Comparison of ENCODE assay signal across 1 cellular context in the genomic region with DNA sequence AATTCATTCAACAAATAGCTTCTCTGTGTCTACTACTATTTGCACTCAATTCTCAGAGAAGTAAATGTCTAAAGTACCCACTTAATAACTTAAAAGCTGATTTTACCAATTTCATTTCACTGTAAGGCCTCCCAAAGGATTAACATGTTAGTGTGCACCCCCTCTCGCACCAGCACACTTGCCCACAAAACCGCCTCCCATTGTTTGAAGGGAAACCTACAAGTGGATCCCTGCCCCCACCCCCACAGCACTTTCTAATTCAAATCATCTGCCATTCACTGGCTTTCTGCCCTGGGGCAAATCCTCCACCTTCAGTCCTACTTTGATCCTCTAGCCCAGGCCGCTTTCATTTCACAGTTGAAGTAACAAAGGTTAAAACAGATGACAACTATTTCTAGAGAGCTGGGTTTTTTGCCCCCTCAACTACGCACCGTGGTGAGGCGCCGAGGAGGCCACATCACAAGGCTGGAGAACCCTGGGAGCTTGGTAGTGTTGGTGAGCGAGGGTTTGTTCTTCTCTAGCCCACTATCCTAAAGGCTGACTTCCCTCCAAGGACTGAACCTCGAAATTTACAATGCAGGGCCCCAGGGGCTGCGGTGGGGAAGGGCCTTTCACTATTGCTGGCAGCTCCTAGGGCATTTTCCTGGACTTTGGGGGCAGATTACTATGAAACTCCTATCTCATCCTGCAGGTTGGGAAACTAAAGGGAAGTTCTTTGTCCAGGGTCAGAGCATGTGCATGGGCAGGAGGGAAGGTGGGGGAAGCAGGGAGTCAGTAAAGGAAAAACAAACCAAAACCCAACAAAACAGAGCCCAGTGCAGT.
A peak's percentile ranks its signal among the peaks of the same experiment; 100 is the strongest.
TF ChIP-seq lines count a peak whose summit lies in the region.

No MANE protein-coding gene starts in this region.

TF ChIP-seq in HepG2, 621 proteins besides CTCF, POLR2A, EP300 and RAD21 (continued from another document):
- TF ChIP-seq, protein P1, sequence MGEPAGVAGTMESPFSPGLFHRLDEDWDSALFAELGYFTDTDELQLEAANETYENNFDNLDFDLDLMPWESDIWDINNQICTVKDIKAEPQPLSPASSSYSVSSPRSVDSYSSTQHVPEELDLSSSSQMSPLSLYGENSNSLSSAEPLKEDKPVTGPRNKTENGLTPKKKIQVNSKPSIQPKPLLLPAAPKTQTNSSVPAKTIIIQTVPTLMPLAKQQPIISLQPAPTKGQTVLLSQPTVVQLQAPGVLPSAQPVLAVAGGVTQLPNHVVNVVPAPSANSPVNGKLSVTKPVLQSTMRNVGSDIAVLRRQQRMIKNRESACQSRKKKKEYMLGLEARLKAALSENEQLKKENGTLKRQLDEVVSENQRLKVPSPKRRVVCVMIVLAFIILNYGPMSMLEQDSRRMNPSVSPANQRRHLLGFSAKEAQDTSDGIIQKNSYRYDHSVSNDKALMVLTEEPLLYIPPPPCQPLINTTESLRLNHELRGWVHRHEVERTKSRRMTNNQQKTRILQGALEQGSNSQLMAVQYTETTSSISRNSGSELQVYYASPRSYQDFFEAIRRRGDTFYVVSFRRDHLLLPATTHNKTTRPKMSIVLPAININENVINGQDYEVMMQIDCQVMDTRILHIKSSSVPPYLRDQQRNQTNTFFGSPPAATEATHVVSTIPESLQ (CRISPR knock-in tag; conservative IDR thresholded peaks at IDR 0.05): no peak
- TF ChIP-seq PHF20 (CRISPR knock-in tag; IDR thresholded peaks at IDR 0.05) (peak; percentile 29; the same call in 1 of the 2 replicates), TRIM24 (CRISPR knock-in tag; IDR thresholded peaks at IDR 0.05) (0 out of 2 replicates have a peak, but pooled peaks have one; percentile 28), ZBTB20 (CRISPR knock-in tag; IDR thresholded peaks at IDR 0.05; ENCODE audit: borderline replicate concordance, low read depth) (0 out of 2 replicates have a peak, but pooled peaks have one; percentile 38), BCL6 (CRISPR knock-in tag; IDR thresholded peaks at IDR 0.05) (peak; percentile 61; the same call in 1 of the 2 replicates), ELF4 (CRISPR knock-in tag; IDR thresholded peaks at IDR 0.05; ENCODE audit: borderline replicate concordance) (0 out of 2 replicates have a peak, but pooled peaks have one; percentile 40), CEBPB (IDR thresholded peaks at IDR 0.05; ENCODE audit: borderline replicate concordance, low read depth, low read length) (peak; percentile 12; the same call in 1 of the 2 replicates), SETDB1 (CRISPR knock-in tag; IDR thresholded peaks at IDR 0.05; ENCODE audit: borderline replicate concordance) (peak; percentile 14; the same call in 1 of the 2 replicates), PHF5A (CRISPR knock-in tag; IDR thresholded peaks at IDR 0.05; ENCODE audit: low read depth, unreplicated experiment) (no peak), SKI (IDR thresholded peaks at IDR 0.05; ENCODE audit: partially characterized antibody) (no peak), POGZ (CRISPR knock-in tag; IDR thresholded peaks at IDR 0.05) (0 out of 2 replicates have a peak, but pooled peaks have one; percentile 8), ZMYM4 (CRISPR knock-in tag; IDR thresholded peaks at IDR 0.05) (peak; percentile 23; the same call in 1 of the 2 replicates), CBFB (CRISPR knock-in tag; IDR thresholded peaks at IDR 0.05) (no peak), REPIN1 (CRISPR knock-in tag; IDR thresholded peaks at IDR 0.05; ENCODE audit: borderline replicate concordance, low read depth) (no peak), SALL1 (CRISPR knock-in tag; IDR thresholded peaks at IDR 0.05) (peak; percentile 44; the same call in 1 of the 2 replicates), PITX1 (CRISPR knock-in tag; IDR thresholded peaks at IDR 0.05) (0 out of 2 replicates have a peak, but pooled peaks have one; percentile 7), FOSL2 (CRISPR knock-in tag; IDR thresholded peaks at IDR 0.05) (no peak), HNF4G (IDR thresholded peaks at IDR 0.05; ENCODE audit: borderline replicate concordance, low read depth, low read length) (peak; percentile 30; the same call in 1 of the 2 replicates), HNF4G (CRISPR knock-in tag; IDR thresholded peaks at IDR 0.05; ENCODE audit: borderline replicate concordance, low read depth) (no peak), ZFX (CRISPR knock-in tag; IDR thresholded peaks at IDR 0.05; ENCODE audit: low read depth) (peak; percentile 73)
- TF ChIP-seq, protein P2, sequence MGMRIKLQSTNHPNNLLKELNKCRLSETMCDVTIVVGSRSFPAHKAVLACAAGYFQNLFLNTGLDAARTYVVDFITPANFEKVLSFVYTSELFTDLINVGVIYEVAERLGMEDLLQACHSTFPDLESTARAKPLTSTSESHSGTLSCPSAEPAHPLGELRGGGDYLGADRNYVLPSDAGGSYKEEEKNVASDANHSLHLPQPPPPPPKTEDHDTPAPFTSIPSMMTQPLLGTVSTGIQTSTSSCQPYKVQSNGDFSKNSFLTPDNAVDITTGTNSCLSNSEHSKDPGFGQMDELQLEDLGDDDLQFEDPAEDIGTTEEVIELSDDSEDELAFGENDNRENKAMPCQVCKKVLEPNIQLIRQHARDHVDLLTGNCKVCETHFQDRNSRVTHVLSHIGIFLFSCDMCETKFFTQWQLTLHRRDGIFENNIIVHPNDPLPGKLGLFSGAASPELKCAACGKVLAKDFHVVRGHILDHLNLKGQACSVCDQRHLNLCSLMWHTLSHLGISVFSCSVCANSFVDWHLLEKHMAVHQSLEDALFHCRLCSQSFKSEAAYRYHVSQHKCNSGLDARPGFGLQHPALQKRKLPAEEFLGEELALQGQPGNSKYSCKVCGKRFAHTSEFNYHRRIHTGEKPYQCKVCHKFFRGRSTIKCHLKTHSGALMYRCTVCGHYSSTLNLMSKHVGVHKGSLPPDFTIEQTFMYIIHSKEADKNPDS (CRISPR knock-in tag; IDR thresholded peaks at IDR 0.05): peak; percentile 45; the same call in 1 of the 2 replicates
- TF ChIP-seq, protein P3, sequence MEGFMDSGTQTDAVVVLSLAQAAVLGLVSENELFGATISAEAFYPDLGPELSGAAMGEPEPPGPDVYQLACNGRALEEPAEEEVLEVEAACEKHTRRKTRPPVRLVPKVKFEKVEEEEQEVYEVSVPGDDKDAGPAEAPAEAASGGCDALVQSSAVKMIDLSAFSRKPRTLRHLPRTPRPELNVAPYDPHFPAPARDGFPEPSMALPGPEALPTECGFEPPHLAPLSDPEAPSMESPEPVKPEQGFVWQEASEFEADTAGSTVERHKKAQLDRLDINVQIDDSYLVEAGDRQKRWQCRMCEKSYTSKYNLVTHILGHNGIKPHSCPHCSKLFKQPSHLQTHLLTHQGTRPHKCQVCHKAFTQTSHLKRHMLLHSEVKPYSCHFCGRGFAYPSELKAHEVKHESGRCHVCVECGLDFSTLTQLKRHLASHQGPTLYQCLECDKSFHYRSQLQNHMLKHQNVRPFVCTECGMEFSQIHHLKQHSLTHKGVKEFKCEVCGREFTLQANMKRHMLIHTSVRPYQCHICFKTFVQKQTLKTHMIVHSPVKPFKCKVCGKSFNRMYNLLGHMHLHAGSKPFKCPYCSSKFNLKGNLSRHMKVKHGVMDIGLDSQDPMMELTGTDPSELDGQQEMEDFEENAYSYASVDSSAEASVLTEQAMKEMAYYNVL (CRISPR knock-in tag; IDR thresholded peaks at IDR 0.05; ENCODE audit: borderline replicate concordance): 0 out of 2 replicates have a peak, but pooled peaks have one; percentile 54
- TF ChIP-seq, protein P4, sequence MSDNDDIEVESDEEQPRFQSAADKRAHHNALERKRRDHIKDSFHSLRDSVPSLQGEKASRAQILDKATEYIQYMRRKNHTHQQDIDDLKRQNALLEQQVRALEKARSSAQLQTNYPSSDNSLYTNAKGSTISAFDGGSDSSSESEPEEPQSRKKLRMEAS (IDR thresholded peaks at IDR 0.05): peak; percentile 78
